ENCODE assay signal across 10 cellular contexts in genomic region chr3:39408493-39409372, GRCh38. TPM values are rescaled to one million over a fixed set of nuclear protein-coding genes. Genes with fewer than 3 reads are reported as not detected.
DNase-seq lines count a peak whose midpoint lies in the region; ATAC-seq, FAIRE-seq and TF ChIP-seq lines count a peak whose summit lies in the region.
"Had no signal": no experiment of that assay in that cellular context is flagged by ENCODE, and none has a peak within 500 bp of the region (broad histone marks: within the 10 kb centered on the region; RNA-seq: fewer than 3 reads in every experiment).

No MANE protein-coding gene starts in this region.

- no peak for TF ChIP-seq POLR2A in A549 (IDR thresholded peaks at IDR 0.05; ENCODE audit: low read length)
- no peak for TF ChIP-seq POLR2A in Peyer's patch (IDR thresholded peaks at IDR 0.05)

- H3K9me3 ChIP-seq in A549 (no peaks in the 10 kb centered on the region), Peyer's patch (no peaks in the 10 kb centered on the region)

- POLR2A ChIA-PET in A549 (lab: Yijun Ruan, JAX): interaction anchor here (0.6 to 0.8 kb wide), 3 partner anchors 14 to 905 kb away, joined by 3 to 11 read pairs (median 5); no protein-coding TSS in a partner anchor

- peak overlapping the region; percentile 98 for H3K4me3 ChIP-seq in A549
- H3K4me3 ChIP-seq in HL-60 (replicated peaks; ENCODE audit: insufficient read depth, low read length): peak overlapping the region; percentile 75
- no peak overlapping the region for H3K4me3 ChIP-seq in Peyer's patch

- H3K27me3 ChIP-seq in HL-60 (ENCODE audit: insufficient read depth, poor library complexity, severe bottlenecking): no peaks in the 10 kb centered on the region
- no peaks in the 10 kb centered on the region for H3K27me3 ChIP-seq in foreskin keratinocyte
- no peaks in the 10 kb centered on the region for H3K27me3 ChIP-seq in Peyer's patch

- no peak for DNase-seq in A549 (ENCODE audit: low read depth in 1 of 2, low spot score in 1 of 2)
- DNase-seq in HL-60 (ENCODE audit: low read depth in 1 of 2, low spot score in 1 of 2): peak; percentile 18 to 45
- DNase-seq in activated CD4-positive, alpha-beta T cell treated with anti-CD3 and anti-CD28 coated beads, Interleukin-2, amount 50 U/mL, for 48 hours: peak; percentile 69 to 73
- DNase-seq in foreskin keratinocyte: no peak
- DNase-seq in Peyer's patch: no peak
- no peak for DNase-seq in COLO829 (ENCODE audit: low spot score)

- H3K4me2 ChIP-seq in A549: peak overlapping the region; percentile 89

- FAIRE-seq in A549 (lab: Jason Lieb, UNC): no peak
- FAIRE-seq: D721Med had no signal

- peaks cover 0 to 57% (median 0%) of the 10 kb centered on the region in 3 donors for H3K36me3 ChIP-seq in Peyer's patch

- ATAC-seq in A549 (no peak), foreskin keratinocyte (no peak), HG03139 (IDR thresholded peaks at IDR 0.05; ENCODE audit: unreplicated experiment) (no peak), HG02840 (IDR thresholded peaks at IDR 0.05; ENCODE audit: low FRiP score, unreplicated experiment) (no peak)

- TF ChIP-seq RAD21 in A549 (conservative IDR thresholded peaks at IDR 0.05 in 1 of 2, IDR thresholded peaks at IDR 0.05 in 1 of 2): no peak

- 73% methylated on average over 21 of the region's 21 CpGs for WGBS in A549 (ENCODE audit: missing lambda C conversion rate)

- TF ChIP-seq CTCF in A549 (IDR thresholded peaks at IDR 0.05): no peak
- TF ChIP-seq CTCF in HL-60 (IDR thresholded peaks at IDR 0.05; ENCODE audit: insufficient read depth, low read length): no peak
- no peak for TF ChIP-seq CTCF in foreskin keratinocyte (conservative IDR thresholded peaks at IDR 0.05)
- TF ChIP-seq CTCF in Peyer's patch (IDR thresholded peaks at IDR 0.05): no peak

- CTCF ChIA-PET in A549 (lab: Yijun Ruan, JAX): interaction anchor here (0.8 to 1.3 kb wide), 2 partner anchors 10 to 24 kb away, joined by 3 to 4 read pairs; no protein-coding TSS in a partner anchor

- TF ChIP-seq EP300 in A549 (IDR thresholded peaks at IDR 0.05): no peak

- H3K4me1 ChIP-seq in A549 (peaks cover 44% of the 10 kb centered on the region), foreskin keratinocyte (peaks cover 13% of the 10 kb centered on the region), Peyer's patch (peaks cover 0 to 26% (median 0%) of the 10 kb centered on the region in 4 donors)

- peak overlapping the region; percentile 94 to 95 for H3K27ac ChIP-seq in A549
- peak overlapping the region; percentile 94 for H3K27ac ChIP-seq in HL-60 (replicated peaks)
- peak overlapping the region; percentile 82 for H3K27ac ChIP-seq in foreskin keratinocyte
- H3K27ac ChIP-seq in Peyer's patch: no peak overlapping the region

TF ChIP-seq in A549, 52 proteins besides CTCF, POLR2A, EP300 and RAD21:
- no peak for TF ChIP-seq JUNB (IDR thresholded peaks at IDR 0.05)
- TF ChIP-seq TFCP2L1 (CRISPR knock-in tag; IDR thresholded peaks at IDR 0.05): no peak
- no peak for TF ChIP-seq RNF2 (IDR thresholded peaks at IDR 0.05; ENCODE audit: borderline replicate concordance, low read depth)
- TF ChIP-seq JUN (IDR thresholded peaks at IDR 0.05): 0 out of 5 replicates have a peak, but pooled peaks of 1 of the 2 experiments have one; percentile 21
TF ChIP-seq in A549: peak in this region for 1.

RNA-seq across cellular contexts. Expression of gene RPSA, which starts 2.2 kb away (rescaled TPM):
- 3,141 and 4,058 TPM in 2 replicates for polyA plus RNA-seq in A549 (2011; rRNA removed)
- 3,643 and 3,882 TPM in 2 replicates for polyA plus RNA-seq in A549 (2012; cell fraction: cytosol; rRNA removed)
- 1,790 and 2,212 TPM in 2 replicates for polyA plus RNA-seq in A549 (2012; cell fraction: nucleus; rRNA removed)
- 2,484 to 2,571 TPM (median 2,497 TPM) in 3 replicates for polyA plus RNA-seq in A549 (2017; fragmentation: RNase III; extraction: RNeasy Plus Mini Kit Qiagen cat#74134 plus additional on column Dnase treatment)
- polyA minus RNA-seq in A549 (2011; rRNA and poly(A)+ RNA removed): 1,413 and 1,781 TPM in 2 replicates
- total RNA-seq in foreskin keratinocyte: 2,232 and 2,325 TPM in 2 replicates
- polyA plus RNA-seq in foreskin keratinocyte: 3,429 and 3,722 TPM in 2 replicates
- 1,000 to 10,000 TPM in 1 of 4 donors, 100 to 1,000 TPM in 3; 298 to 1,413 (median 477) TPM for total RNA-seq in Peyer's patch

RNA-seq across cellular contexts. Expression of gene SLC25A38, which starts 25.6 kb away (rescaled TPM):
- polyA plus RNA-seq in A549 (2011; rRNA removed) (52.8 and 53.0 TPM in 2 replicates), A549 (2017; fragmentation: RNase III; extraction: RNeasy Plus Mini Kit Qiagen cat#74134 plus additional on column Dnase treatment) (30.9 to 32.6 TPM (median 31.9 TPM) in 3 replicates), foreskin keratinocyte (28.0 and 30.7 TPM in 2 replicates)
- 33.1 and 41.2 TPM in 2 replicates for polyA plus RNA-seq in A549 (2012; cell fraction: cytosol; rRNA removed)
- 41.4 and 46.3 TPM in 2 replicates for polyA plus RNA-seq in A549 (2012; cell fraction: nucleus; rRNA removed)
- 48.3 and 54.1 TPM in 2 replicates for polyA minus RNA-seq in A549 (2011; rRNA and poly(A)+ RNA removed)
- total RNA-seq in foreskin keratinocyte (29.2 and 29.8 TPM in 2 replicates), Peyer's patch (10 to 100 TPM; 15.8 to 35.5 (median 28.4) TPM)

RNA-seq across cellular contexts. Expression of gene MOBP, which starts 58.7 kb away (rescaled TPM):
- 0.10 TPM in 1 of 2 replicates, not detected in the other for polyA plus RNA-seq in A549 (2011; rRNA removed)
- polyA plus RNA-seq in A549 (2012; cell fraction: cytosol; rRNA removed): not detected in 2 replicates
- polyA plus RNA-seq in A549 (2012; cell fraction: nucleus; rRNA removed): 0.04 and 0.12 TPM in 2 replicates
- 0.01 TPM in 1 of 3 replicates, not detected in the others for polyA plus RNA-seq in A549 (2017; fragmentation: RNase III; extraction: RNeasy Plus Mini Kit Qiagen cat#74134 plus additional on column Dnase treatment)
- polyA minus RNA-seq in A549 (2011; rRNA and poly(A)+ RNA removed): not detected in 2 replicates
- total RNA-seq in foreskin keratinocyte: not detected in 2 replicates
- polyA plus RNA-seq in foreskin keratinocyte: not detected in 2 replicates
- not detected for total RNA-seq in Peyer's patch
- total RNA-seq: LHCN-M2 had no signal

Comparison
In these comparisons a context has a peak if more than half of its experiments do, and no peak if none do; other contexts are left out.
1. DNase-seq: peak in HL-60 (2 of 2) and activated CD4-positive, alpha-beta T cell treated with anti-CD3 and anti-CD28 coated beads, Interleukin-2, amount 50 U/mL, for 48 hours (2 of 2); none in A549 (0 of 2), foreskin keratinocyte (0 of 2), Peyer's patch (0 of 3) and COLO829 (single experiment).
2. H3K27ac ChIP-seq: peak in A549 (2 of 2), HL-60 (single experiment) and foreskin keratinocyte (single experiment); none in Peyer's patch (0 of 4).
3. H3K4me3 ChIP-seq: peak in A549 (single experiment) and HL-60 (single experiment); none in Peyer's patch (0 of 4).